ENCODE assay signal across 29 cellular contexts in genomic region chr9:102483666-102484065, GRCh38.
"Had no signal": no experiment of that assay in that cellular context is flagged by ENCODE, and none has a peak within 500 bp of the region (broad histone marks: within the 10 kb centered on the region; RNA-seq: fewer than 3 reads in every experiment).

No MANE protein-coding gene starts in this region.

- H3K4me3 ChIP-seq: adrenal gland, body of pancreas, esophagus muscularis mucosa, gastroesophageal sphincter, heart right ventricle had no signal

- DNase-seq: activated CD4-positive, alpha-beta memory T cell treated with anti-CD3 and anti-CD28 coated beads for 36 hours; activated CD4-positive, alpha-beta T cell treated with anti-CD3 and anti-CD28 coated beads for 36 hours; activated CD4-positive, alpha-beta T cell treated with anti-CD3 and anti-CD28 coated beads, Interleukin-2, amount 10 ng/mL, durations not matched to agents 24 days and 14 days; activated CD4-positive, CD25-positive, alpha-beta regulatory T cell; activated CD4-positive, CD25-positive, alpha-beta regulatory T cell treated with anti-CD3 and anti-CD28 coated beads, Interleukin-2, amount 50 U/mL, for 72 hours; activated CD8-positive, alpha-beta memory T cell treated with anti-CD3 and anti-CD28 coated beads, Interleukin-2, amount 10 ng/mL, durations not matched to agents 7 days and 5 days; activated CD8-positive, alpha-beta memory T cell treated with anti-CD3 and anti-CD28 coated beads, Interleukin-2, amount 50 U/mL, for 4 hours; activated CD8-positive, alpha-beta T cell treated with anti-CD3 and anti-CD28 coated beads, Interleukin-2, amount 10 ng/mL, durations not matched to agents 7 days and 5 days; activated effector memory CD4-positive, alpha-beta T cell treated with anti-CD3 and anti-CD28 coated beads, Interleukin-2, amount 50 U/mL, for 16 hours; activated naive CD4-positive, alpha-beta T cell treated with anti-CD3 and anti-CD28 coated beads for 36 hours; activated naive CD8-positive, alpha-beta T cell treated with anti-CD3 and anti-CD28 coated beads for 36 hours; activated naive CD8-positive, alpha-beta T cell treated with anti-CD3 and anti-CD28 coated beads, Interleukin-2, amount 50 U/mL, for 24 hours; activated T-cell treated with anti-CD3 and anti-CD28 coated beads, Interleukin-2, amount 50 U/mL, for 1 hour; activated T-cell treated with anti-CD3 and anti-CD28 coated beads, Interleukin-2, amount 50 U/mL, for 48 hours; adrenal gland; amygdala; aorta; body of pancreas; central memory CD4-positive, alpha-beta T cell; cortex of kidney; dermis blood vessel endothelial cell; effector CD4-positive, alpha-beta T cell; effector memory CD8-positive, alpha-beta T cell; erythroblast; foreskin keratinocyte; heart right ventricle; T-helper 2 cell had no signal
